In genomic region chr2:44748-45341, GRCh38 we compare ENCODE assay signal across 10 cellular contexts. TPM values are rescaled to one million over a fixed set of nuclear protein-coding genes. Genes with fewer than 3 reads are reported as not detected.
DNase-seq lines count a peak whose midpoint lies in the region; ATAC-seq, FAIRE-seq and TF ChIP-seq lines count a peak whose summit lies in the region.
"Had no signal": no experiment of that assay in that cellular context is flagged by ENCODE, and none has a peak within 500 bp of the region (broad histone marks: within the 10 kb centered on the region; RNA-seq: fewer than 3 reads in every experiment).

No MANE protein-coding gene starts in this region.

- H3K9me3 ChIP-seq in CD4-positive, alpha-beta memory T cell (ENCODE audit: control insufficient read depth in 1 of 2, low read length in 2 of 2): no peaks in the 10 kb centered on the region
- no peaks in the 10 kb centered on the region for H3K9me3 ChIP-seq in HUES64 (ENCODE audit: insufficient read depth, low read depth, low read length)

- no peak overlapping the region for H3K27ac Mint-ChIP-seq in CD4-positive, alpha-beta memory T cell
- H3K27ac Mint-ChIP-seq in endothelial cell (ENCODE audit: unreplicated experiment) (no peak overlapping the region), natural killer cell (peak overlapping the region in 1 of 2 donors; percentile 27)

- POLR2A ChIA-PET in CD4-positive, alpha-beta memory T cell (lab: Charles Lee; ENCODE audit: partially characterized antibody): interaction anchor here (1.1 to 2.7 kb wide), 4 partner anchors 9 to 132 kb away, joined by 3 to 14 read pairs (median 4); no protein-coding TSS in a partner anchor

- in situ Hi-C loops in G401 (cut with HindIII; ENCODE audit: low sequenced_read_pairs): no loop called here

- peaks cover 24% of the 10 kb centered on the region for H3K4me1 ChIP-seq in CD4-positive, alpha-beta memory T cell (ENCODE audit: insufficient read depth, low read length)
- peaks cover 9% of the 10 kb centered on the region; the same call in 1 of the 2 replicates for H3K4me1 ChIP-seq in HUES64 (ENCODE audit: insufficient read depth, low read length)

- no peak for DNase-seq in CD4-positive, alpha-beta memory T cell
- DNase-seq in endothelial cell (ENCODE audit: low spot score): no peak
- no peak for DNase-seq in natural killer cell
- no peak for DNase-seq in NCI-H774 (lab: John Stamatoyannopoulos, UW)
- no peak for DNase-seq in urothelium cell line (ENCODE audit: low spot score)
- DNase-seq in G401 (ENCODE audit: low spot score): no peak
- DNase-seq: cortex of kidney, MV-4-11 had no signal

- peak overlapping the region in 1 of 2 donors; percentile 62 for H3K4me3 ChIP-seq in CD4-positive, alpha-beta memory T cell (ENCODE audit: low read length in 2 of 2)
- peak overlapping the region; percentile 77 for H3K4me3 ChIP-seq in HUES64 (ENCODE audit: low read length)

- 43% methylated on average over 6 of the region's 6 CpGs for WGBS in HUES64

- peaks cover 0 to 2% of the 10 kb centered on the region in 2 donors for H3K36me3 Mint-ChIP-seq in CD4-positive, alpha-beta memory T cell
- peaks cover 4% of the 10 kb centered on the region for H3K36me3 Mint-ChIP-seq in endothelial cell (ENCODE audit: low read depth, unreplicated experiment)
- H3K36me3 Mint-ChIP-seq in natural killer cell: peaks cover under 1% of the 10 kb centered on the region

- H3K27me3 Mint-ChIP-seq in CD4-positive, alpha-beta memory T cell: peaks cover 5 to 7% of the 10 kb centered on the region in 2 donors
- peaks cover 18% of the 10 kb centered on the region for H3K27me3 Mint-ChIP-seq in endothelial cell (ENCODE audit: unreplicated experiment)
- H3K27me3 Mint-ChIP-seq in natural killer cell (ENCODE audit: low read depth in 2 of 2): peaks cover 16 to 34% of the 10 kb centered on the region in 2 donors

- CTCF ChIA-PET in CD4-positive, alpha-beta memory T cell (lab: Charles Lee; ENCODE audit: partially characterized antibody): interaction anchor here (0.6 to 1.6 kb wide), 4 partner anchors 22 to 567 kb away, joined by 3 to 5 read pairs (median 3); no protein-coding TSS in a partner anchor

- peak overlapping the region; percentile 68 to 84 (median 74) for H3K4me3 Mint-ChIP-seq in CD4-positive, alpha-beta memory T cell
- peak overlapping the region; percentile 69 for H3K4me3 Mint-ChIP-seq in endothelial cell (ENCODE audit: unreplicated experiment)
- H3K4me3 Mint-ChIP-seq in natural killer cell: peak overlapping the region; percentile 82

- peaks cover 5% of the 10 kb centered on the region for H3K27me3 ChIP-seq in CD4-positive, alpha-beta memory T cell (ENCODE audit: insufficient read depth, low read length)
- H3K27me3 ChIP-seq in HUES64 (ENCODE audit: insufficient read depth, low read length): peaks cover 54% of the 10 kb centered on the region

- FAIRE-seq in urothelium cell line (lab: Jason Lieb, UNC): no peak

- peaks cover 5 to 21% (median 16%) of the 10 kb centered on the region in 4 donors for H3K4me1 Mint-ChIP-seq in CD4-positive, alpha-beta memory T cell
- H3K4me1 Mint-ChIP-seq in endothelial cell (ENCODE audit: unreplicated experiment): no peaks in the 10 kb centered on the region
- H3K4me1 Mint-ChIP-seq in natural killer cell: peaks cover 26 to 27% of the 10 kb centered on the region in 2 donors

- intact Hi-C loops in CD4-positive, alpha-beta memory T cell (cut with micrococcal nuclease): no loop called here
- intact Hi-C loops in natural killer cell (cut with micrococcal nuclease): no loop called here

- ATAC-seq in natural killer cell: peak in 1 of 3 donors; percentile 16
- no peak for ATAC-seq in HG02938 (IDR thresholded peaks at IDR 0.05; ENCODE audit: unreplicated experiment)

- H3K9ac ChIP-seq in HUES64 (ENCODE audit: low read depth, low read length): no peak overlapping the region

- peaks cover 0 to 2% (median 0%) of the 10 kb centered on the region in 8 donors for H3K9me3 Mint-ChIP-seq in CD4-positive, alpha-beta memory T cell
- no peaks in the 10 kb centered on the region for H3K9me3 Mint-ChIP-seq in endothelial cell (ENCODE audit: unreplicated experiment)
- no peaks in the 10 kb centered on the region for H3K9me3 Mint-ChIP-seq in natural killer cell

- no peaks in the 10 kb centered on the region for H3K36me3 ChIP-seq in CD4-positive, alpha-beta memory T cell (ENCODE audit: insufficient read depth, low read length)
- H3K36me3 ChIP-seq in HUES64 (ENCODE audit: insufficient read depth, low read length): peaks cover 20% of the 10 kb centered on the region

- no peak overlapping the region for H3K27ac ChIP-seq in CD4-positive, alpha-beta memory T cell (ENCODE audit: low read depth, low read length)
- H3K27ac ChIP-seq in HUES64 (ENCODE audit: low read depth, low read length): no peak overlapping the region

- TF ChIP-seq CTCF in endothelial cell (IDR thresholded peaks at IDR 0.05; ENCODE audit: unreplicated experiment): no peak
- no peak for TF ChIP-seq CTCF in natural killer cell (IDR thresholded peaks at IDR 0.05)

RNA-seq across cellular contexts. Expression of gene FAM110C, which starts 1.5 kb away (rescaled TPM):
- total RNA-seq in CD4-positive, alpha-beta memory T cell: 1 to 10 TPM; 2.1 to 2.5 TPM
- polyA plus RNA-seq in CD4-positive, alpha-beta memory T cell: under 1 TPM; 0.19 to 0.26 TPM
- polyA plus RNA-seq in HUES64 (2013, experiment 1 of 2): 3.5 TPM
- 2.7 TPM for polyA plus RNA-seq in HUES64 (2013, experiment 2 of 2)
- total RNA-seq in endothelial cell (ENCODE audit: unreplicated experiment) (0.08 TPM), natural killer cell (1 to 10 TPM; 1.3 to 8.5 (median 3.6) TPM)
- not detected in 2 replicates for total RNA-seq in G401 (2014; rRNA removed; shearing (Covaris generic))
